In the genomic region with DNA sequence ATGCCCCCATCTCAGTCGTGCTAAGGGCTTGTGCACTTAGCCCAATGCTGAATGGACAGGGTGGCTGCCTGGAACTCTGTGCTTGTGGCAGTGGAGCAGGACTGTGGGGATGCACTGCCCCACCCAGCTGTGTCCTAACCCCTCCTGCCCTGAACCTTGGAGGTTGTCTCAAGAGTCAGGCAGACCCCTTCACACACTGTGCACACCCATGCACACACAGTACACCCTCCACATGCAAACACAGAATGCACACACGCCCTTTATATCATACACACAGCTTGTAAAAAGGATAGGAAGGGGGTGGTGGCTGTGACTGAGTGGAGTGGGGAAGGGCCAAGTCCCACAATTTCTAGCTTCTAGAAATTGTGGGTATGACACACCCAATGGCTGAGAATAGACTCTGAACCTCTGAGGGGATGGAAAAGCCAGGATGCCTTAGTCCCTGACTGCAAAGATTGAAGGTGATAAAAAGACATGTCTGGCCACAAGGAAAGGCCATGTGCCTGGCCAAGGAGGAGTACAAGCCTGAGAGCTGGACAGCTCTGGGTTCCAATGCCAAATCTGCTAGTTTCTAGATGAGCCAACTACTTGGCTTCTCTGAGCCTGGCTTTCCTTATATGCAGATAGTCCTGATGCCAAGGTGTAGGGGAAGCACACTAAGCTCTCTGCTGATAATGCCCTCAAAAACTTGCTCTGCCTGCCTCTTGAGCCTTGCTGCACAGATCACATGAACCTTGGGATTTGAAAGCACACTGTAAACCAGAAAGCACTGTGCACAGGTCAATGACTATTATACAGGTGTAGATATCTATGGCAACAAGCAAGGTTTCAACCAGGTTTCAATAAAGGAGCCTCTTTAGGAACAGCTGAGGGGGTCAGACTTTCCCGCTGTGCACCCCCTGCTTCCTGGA, we compare ENCODE assay signal across 16 cellular contexts. TPM values are rescaled to one million over a fixed set of nuclear protein-coding genes. Genes with fewer than 3 reads are reported as not detected.
DNase-seq lines count a peak whose midpoint lies in the region; ATAC-seq and TF ChIP-seq lines count a peak whose summit lies in the region.
"Had no signal": no experiment of that assay in that cellular context is flagged by ENCODE, and none has a peak within 500 bp of the region (broad histone marks: within the 10 kb centered on the region; RNA-seq: fewer than 3 reads in every experiment).

No MANE protein-coding gene starts in this region.

- H3K9ac ChIP-seq in neural progenitor cell = no peak overlapping the region

- peaks cover 7% of the 10 kb centered on the region for H3K36me3 Mint-ChIP-seq in neural progenitor cell

- no peaks in the 10 kb centered on the region for H3K79me2 ChIP-seq in neural progenitor cell (ENCODE audit: low read depth)

- H3K4me3 ChIP-seq in fibroblast of the aortic adventitia (ENCODE audit: low read depth, low read length) = no peak overlapping the region
- H3K4me3 ChIP-seq in neural progenitor cell = no peak overlapping the region
- H3K4me3 ChIP-seq: dorsolateral prefrontal cortex had no signal

- H3K4me1 Mint-ChIP-seq in neural progenitor cell = no peaks in the 10 kb centered on the region
- H3K4me1 Mint-ChIP-seq: activated B cell treated with CpG ODN at 0.5 μM for 24 hours had no signal

- peak overlapping the region; percentile 54 for H3K27ac Mint-ChIP-seq in neural progenitor cell
- H3K27ac Mint-ChIP-seq: activated B cell treated with CpG ODN at 0.5 μM for 24 hours had no signal

- no peak overlapping the region for H3K27ac ChIP-seq in neural progenitor cell
- H3K27ac ChIP-seq: dorsolateral prefrontal cortex had no signal

- no peaks in the 10 kb centered on the region for H3K36me3 ChIP-seq in neural progenitor cell
- H3K36me3 ChIP-seq: BE2C had no signal

- no peak for TF ChIP-seq CTCF in fibroblast of the aortic adventitia (IDR thresholded peaks at IDR 0.05; ENCODE audit: insufficient read depth, low read length)
- TF ChIP-seq CTCF in neural progenitor cell (IDR thresholded peaks at IDR 0.05) = no peak

- H3K9me3 ChIP-seq in neural progenitor cell (ENCODE audit: low read depth) = no peaks in the 10 kb centered on the region
- H3K9me3 ChIP-seq: BE2C had no signal

- H3K4me1 ChIP-seq in neural progenitor cell = no peaks in the 10 kb centered on the region

- H3F3A ChIP-seq in neural progenitor cell (ENCODE audit: low read depth) = no peaks in the 10 kb centered on the region

- no peak overlapping the region for H2AFZ ChIP-seq in neural progenitor cell (replicated peaks)

- DNase-seq in DMS53 (lab: John Stamatoyannopoulos, UW) (peak; percentile 76), LoVo (ENCODE audit: low spot score) (peak; percentile 67), fibroblast of the aortic adventitia (ENCODE audit: low read depth) (peak; percentile 52), neural progenitor cell (ENCODE audit: low spot score) (no peak), NCI-H1048 (lab: John Stamatoyannopoulos, UW) (no peak), retina (no peak), T1000 (lab: John Stamatoyannopoulos, UW) (no peak)
- DNase-seq: activated B cell treated with CpG ODN at 0.5 μM for 24 hours; activated T-cell treated with anti-CD3 and anti-CD28 coated beads, Interleukin-2, amount 50 U/mL, for 1 hour; amygdala; BE2C; DND-41; dorsolateral prefrontal cortex; foreskin fibroblast; stimulated activated CD4-positive, alpha-beta T cell treated with anti-CD3 and anti-CD28 coated beads, Interleukin-2, amount 100 ng/mL, for 24 hours had no signal

- no peak overlapping the region for H3K4me3 Mint-ChIP-seq in neural progenitor cell
- H3K4me3 Mint-ChIP-seq: activated B cell treated with CpG ODN at 0.5 μM for 24 hours had no signal

- H3K9me3 Mint-ChIP-seq in neural progenitor cell = peaks cover 3% of the 10 kb centered on the region
- H3K9me3 Mint-ChIP-seq: activated B cell treated with CpG ODN at 0.5 μM for 24 hours had no signal

- peaks cover 4% of the 10 kb centered on the region for H3K27me3 Mint-ChIP-seq in neural progenitor cell (ENCODE audit: insufficient read depth, low read depth)

- H3K27me3 ChIP-seq in neural progenitor cell = no peaks in the 10 kb centered on the region
- H3K27me3 ChIP-seq: BE2C had no signal

- no peak for ATAC-seq in GM21737 (IDR thresholded peaks at IDR 0.05; ENCODE audit: unreplicated experiment)

- no peaks in the 10 kb centered on the region for H4K20me1 ChIP-seq in neural progenitor cell (ENCODE audit: low read depth)

- H3K4me2 ChIP-seq in neural progenitor cell = no peak overlapping the region

RNA-seq across cellular contexts. Expression of gene KRT8, which starts 8.4 kb away (rescaled TPM):
- total RNA-seq in fibroblast of the aortic adventitia (ENCODE audit: low replicate concordance) = 5.4 and 15.4 TPM in 2 replicates
- 168 and 184 TPM in 2 replicates for total RNA-seq in neural progenitor cell (ENCODE audit: low replicate concordance)

RNA-seq across cellular contexts. Expression of gene KRT78, which starts 47.7 kb away (rescaled TPM):
- not detected in 2 replicates for total RNA-seq in fibroblast of the aortic adventitia (ENCODE audit: low replicate concordance)
- total RNA-seq in neural progenitor cell (ENCODE audit: low replicate concordance) = not detected in 2 replicates
- total RNA-seq: activated B cell treated with CpG ODN at 0.5 μM for 24 hours had no signal

RNA-seq across cellular contexts. Expression of gene KRT18, which starts 52.5 kb away (rescaled TPM):
- total RNA-seq in fibroblast of the aortic adventitia (ENCODE audit: low replicate concordance) = 26.8 and 188 TPM in 2 replicates
- 69.3 and 100 TPM in 2 replicates for total RNA-seq in neural progenitor cell (ENCODE audit: low replicate concordance)

Comparison
In these comparisons a context has a peak if more than half of its experiments do, and no peak if none do; other contexts are left out.
1. DNase-seq: peak in DMS53 (single experiment), LoVo (single experiment) and fibroblast of the aortic adventitia (single experiment); none in neural progenitor cell (single experiment), NCI-H1048 (single experiment), retina (single experiment) and T1000 (single experiment).
2. RNA of gene KRT8, which starts 8.4 kb away (total RNA-seq): 168 to 184 TPM in neural progenitor cell; 5.4 to 15.4 TPM in fibroblast of the aortic adventitia; every median in the first group is over 10 times any median in the second.